In the genomic region with DNA sequence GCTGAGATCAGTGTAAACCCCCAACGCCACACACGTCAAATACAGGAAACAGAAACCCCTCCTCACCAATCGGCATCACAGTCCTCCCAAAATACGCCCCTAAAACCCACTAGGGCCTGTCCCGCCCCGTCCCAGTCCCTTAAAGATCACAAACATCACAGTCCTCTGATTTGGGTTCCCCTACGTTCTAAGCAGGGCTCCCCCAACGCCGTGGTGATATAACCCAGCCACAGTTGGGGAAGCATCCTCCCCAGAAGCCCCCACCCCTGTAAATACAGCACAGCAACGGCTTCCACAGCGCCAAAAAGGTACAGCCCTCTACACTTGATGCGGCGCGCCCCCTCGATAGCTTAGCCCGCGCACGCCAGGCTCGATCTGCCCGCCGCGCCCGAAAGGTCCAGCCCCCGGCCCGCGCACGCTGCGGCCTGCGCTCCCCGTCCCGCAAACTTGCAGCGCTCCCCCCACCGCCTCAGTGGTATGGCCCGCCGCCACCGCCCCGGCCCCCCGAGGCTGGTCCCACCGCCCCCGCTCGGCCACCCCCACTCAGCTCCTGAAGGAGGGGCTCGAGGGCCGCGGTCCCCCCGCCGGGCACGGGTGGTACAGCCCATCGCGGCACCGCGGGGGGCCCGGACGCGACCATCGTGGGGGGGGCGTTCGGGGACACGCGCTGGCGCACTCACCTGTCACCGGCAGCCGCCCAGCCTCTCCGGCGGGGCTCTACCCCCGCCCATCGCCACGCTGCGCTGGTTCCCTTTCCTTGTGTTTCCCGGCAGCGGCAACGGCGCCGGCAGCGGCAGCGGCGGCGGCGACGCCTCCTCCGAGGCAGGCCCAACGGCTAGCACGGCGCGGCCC, we compare ENCODE assay signal across 8 cellular contexts. TPM values are rescaled to one million over a fixed set of nuclear protein-coding genes. Genes with fewer than 3 reads are reported as not detected.
DNase-seq lines count a peak whose midpoint lies in the region; ATAC-seq and TF ChIP-seq lines count a peak whose summit lies in the region.

A gene (minus strand): TSS at position 845 of the 852 bp plus-strand sequence. CDS start 20,078 bp downstream, outside the sequence.

- H3K27me3 Mint-ChIP-seq in CD4-positive, alpha-beta T cell = no peaks in the 10 kb centered on the region
- H3K27me3 Mint-ChIP-seq in activated naive CD8-positive, alpha-beta T cell = no peaks in the 10 kb centered on the region

- WGBS in prostate gland = 1% methylated on average over 15 of the region's 84 CpGs

- no peak for TF ChIP-seq CTCF in CD4-positive, alpha-beta T cell (IDR thresholded peaks at IDR 0.05)
- TF ChIP-seq CTCF in prostate gland (IDR thresholded peaks at IDR 0.05) = no peak

- POLR2A ChIA-PET in CD4-positive, alpha-beta T cell (lab: Charles Lee) = interaction anchor here (0.8 to 2.0 kb wide), 16 partner anchors 10 to 1911 kb away, joined by 3 to 11 read pairs (median 4); a partner anchor contains a TSS

- H3K4me1 Mint-ChIP-seq in CD4-positive, alpha-beta T cell (ENCODE audit: low read depth) = peaks cover 55% of the 10 kb centered on the region
- peaks cover 54% of the 10 kb centered on the region for H3K4me1 Mint-ChIP-seq in activated naive CD8-positive, alpha-beta T cell (ENCODE audit: low read depth)

- H3K27me3 ChIP-seq in CD4-positive, alpha-beta T cell (ENCODE audit: control insufficient read depth, insufficient read depth, low read length) = no peaks in the 10 kb centered on the region
- H3K27me3 ChIP-seq in prostate gland (replicated peaks; ENCODE audit: insufficient read depth) = no peaks in the 10 kb centered on the region

- peak within 1 kb of the TSS; percentile 93 for H3K27ac Mint-ChIP-seq in CD4-positive, alpha-beta T cell
- peak within 1 kb of the TSS; percentile 99 for H3K27ac Mint-ChIP-seq in activated naive CD8-positive, alpha-beta T cell

- H3K27ac ChIP-seq in CD4-positive, alpha-beta T cell (ENCODE audit: low read depth, low read length) = peak within 1 kb of the TSS; percentile 90
- peak within 1 kb of the TSS; percentile 96 to 99 for H3K27ac ChIP-seq in prostate gland

- peak within 1 kb of the TSS; percentile 92 to 98 for H3K4me3 ChIP-seq in prostate gland

- intact Hi-C loops in CD4-positive, alpha-beta T cell (cut with DNase I, micrococcal nuclease) = loop anchor here (1.0 to 10.0 kb wide), 8 partner anchors 64 to 940 kb away; a partner anchor contains a TSS
- intact Hi-C loops in cardiac septum (cut with DNase I) (loop anchor here (5.0 kb wide), 1 partner anchor 62 kb away; no protein-coding TSS in a partner anchor), prostate gland (cut with DNase I) (no loop called here)

- H3K4me3 Mint-ChIP-seq in CD4-positive, alpha-beta T cell = peak within 1 kb of the TSS; percentile 89
- H3K4me3 Mint-ChIP-seq in activated naive CD8-positive, alpha-beta T cell = peak within 1 kb of the TSS; percentile 94

- H3K9me3 ChIP-seq in CD4-positive, alpha-beta T cell (ENCODE audit: control insufficient read depth, low read length) = no peaks in the 10 kb centered on the region
- no peaks in the 10 kb centered on the region for H3K9me3 ChIP-seq in prostate gland

- ATAC-seq in CD4-positive, alpha-beta T cell (ENCODE audit: poor library complexity) = peak; percentile 61
- ATAC-seq in GM19452 (IDR thresholded peaks at IDR 0.05; ENCODE audit: unreplicated experiment) (peak; percentile 10), HG03571 (IDR thresholded peaks at IDR 0.05; ENCODE audit: unreplicated experiment) (peak; percentile 27)

- TF ChIP-seq POLR2A in prostate gland (IDR thresholded peaks at IDR 0.05) = no peak

- H3K9me3 Mint-ChIP-seq in CD4-positive, alpha-beta T cell = no peaks in the 10 kb centered on the region
- H3K9me3 Mint-ChIP-seq in activated naive CD8-positive, alpha-beta T cell (ENCODE audit: low read depth) = no peaks in the 10 kb centered on the region

- no peaks in the 10 kb centered on the region for H3K36me3 ChIP-seq in prostate gland

- H3K4me1 ChIP-seq in prostate gland (replicated peaks) = peaks cover 12% of the 10 kb centered on the region

- CTCF ChIA-PET in CD4-positive, alpha-beta T cell (lab: Charles Lee) = interaction anchor here (2.3 kb wide), 1 partner anchor 21 kb away, joined by 7 read pairs; no protein-coding TSS in a partner anchor

- H3K36me3 Mint-ChIP-seq in CD4-positive, alpha-beta T cell (ENCODE audit: low read depth) = peaks cover 23% of the 10 kb centered on the region
- H3K36me3 Mint-ChIP-seq in activated naive CD8-positive, alpha-beta T cell = no peaks in the 10 kb centered on the region

- peak; percentile 12 to 85 (median 46) for DNase-seq in CD4-positive, alpha-beta T cell
- DNase-seq in SK-N-DZ (ENCODE audit: low spot score) = peak; percentile 80
- DNase-seq in cardiac septum (ENCODE audit: low spot score) = peak; percentile 82
- DNase-seq in prostate gland (ENCODE audit: low spot score) = peak; percentile 31
- DNase-seq in ureter (ENCODE audit: low spot score) = peak; percentile 67

RNA-seq across cellular contexts. Expression of the gene that starts here (rescaled TPM):
- 100 to 1,000 TPM; 197 to 199 TPM for total RNA-seq in CD4-positive, alpha-beta T cell
- polyA plus RNA-seq in SK-N-DZ (2014; cell fraction: cytosol; rRNA removed) = 123 and 134 TPM in 2 replicates
- polyA plus RNA-seq in SK-N-DZ (2014; cell fraction: nucleus; rRNA removed) = 382 and 407 TPM in 2 replicates
- 116 TPM for total RNA-seq in cardiac septum
- 100 to 1,000 TPM in 1 of 2 donors, 10 to 100 TPM in 1; 95.3 to 171 TPM for total RNA-seq in prostate gland
- total RNA-seq in ureter = 128 TPM

Comparison
In these comparisons a context has a peak if more than half of its experiments do, and no peak if none do; other contexts are left out.
1. Peak in every context shown above with its lines: DNase-seq, ATAC-seq, H3K4me3 ChIP-seq and H3K27ac ChIP-seq.
2. ATAC-seq: peak in every context shown above with its lines; median percentile 61 in CD4-positive, alpha-beta T cell; 27 in HG03571; 10 in GM19452.
3. DNase-seq: peak in every context shown above with its lines; median percentile 82 in cardiac septum; 80 in SK-N-DZ; 67 in ureter; 46 in CD4-positive, alpha-beta T cell; 31 in prostate gland.